8 cellular contexts compared by ENCODE assay signal in genomic region chr6:3456395-3456767, GRCh38. TPM values are rescaled to one million over a fixed set of nuclear protein-coding genes. Genes with fewer than 3 reads are reported as not detected.
DNase-seq lines count a peak whose midpoint lies in the region; ATAC-seq and TF ChIP-seq lines count a peak whose summit lies in the region.

No MANE protein-coding gene starts in this region.

- no peak for TF ChIP-seq POLR2A in breast epithelium (IDR thresholded peaks at IDR 0.05)

- peaks cover 7% of the 10 kb centered on the region for H3K4me1 Mint-ChIP-seq in MCF 10A (ENCODE audit: insufficient read depth, unreplicated experiment)
- peaks cover 5 to 7% of the 10 kb centered on the region in 2 donors for H3K4me1 Mint-ChIP-seq in stimulated activated naive B cell treated with anti-CD40 and anti-IgM and Interleukin-4, amounts not matched to agents 10 μg/mL and 1 μg/mL and 100 μg/mL, for 72 hours

- peak overlapping the region; percentile 52 to 86 (median 68) for H3K4me3 ChIP-seq in breast epithelium
- peak overlapping the region; percentile 47 for H3K4me3 ChIP-seq in NT2/D1 (ENCODE audit: insufficient read length, low read depth)

- no peaks in the 10 kb centered on the region for H3K9me3 Mint-ChIP-seq in MCF 10A (ENCODE audit: unreplicated experiment)
- no peaks in the 10 kb centered on the region for H3K9me3 Mint-ChIP-seq in stimulated activated naive B cell treated with anti-CD40 and anti-IgM and Interleukin-4, amounts not matched to agents 10 μg/mL and 1 μg/mL and 100 μg/mL, for 72 hours

- H3K36me3 ChIP-seq in breast epithelium (no peaks in the 10 kb centered on the region), NT2/D1 (ENCODE audit: insufficient read depth, insufficient read length, low read length) (peaks cover 5% of the 10 kb centered on the region)

- BruUV-seq in MCF 10A (replicated peaks; lab: Mats Ljungman, UMichigan) = no TSS peak

- H3K27me3 Mint-ChIP-seq in MCF 10A (ENCODE audit: insufficient read depth, unreplicated experiment) = no peaks in the 10 kb centered on the region
- H3K27me3 Mint-ChIP-seq in stimulated activated naive B cell treated with anti-CD40 and anti-IgM and Interleukin-4, amounts not matched to agents 10 μg/mL and 1 μg/mL and 100 μg/mL, for 72 hours = peaks cover 40 to 46% of the 10 kb centered on the region in 2 donors

- POLR2A ChIA-PET in MCF 10A (lab: Yijun Ruan, JAX) = interaction anchor here (0.7 to 5.2 kb wide), 12 partner anchors 9 to 175 kb away, joined by 3 to 42 read pairs (median 4); no protein-coding TSS in a partner anchor

- H3K4me1 ChIP-seq in breast epithelium (peaks cover 0 to 2% of the 10 kb centered on the region in 2 donors), NT2/D1 (ENCODE audit: insufficient read depth, insufficient read length) (peaks cover 3% of the 10 kb centered on the region)

- peaks cover 6% of the 10 kb centered on the region for H3K36me3 Mint-ChIP-seq in MCF 10A (ENCODE audit: insufficient read depth, unreplicated experiment)
- H3K36me3 Mint-ChIP-seq in stimulated activated naive B cell treated with anti-CD40 and anti-IgM and Interleukin-4, amounts not matched to agents 10 μg/mL and 1 μg/mL and 100 μg/mL, for 72 hours = no peaks in the 10 kb centered on the region

- TF ChIP-seq CTCF in breast epithelium (IDR thresholded peaks at IDR 0.05) (no peak), MCF 10A (IDR thresholded peaks at IDR 0.05; ENCODE audit: unreplicated experiment) (no peak)

- no peak overlapping the region for H3K27ac Mint-ChIP-seq in MCF 10A (ENCODE audit: low read depth, unreplicated experiment)
- no peak overlapping the region for H3K27ac Mint-ChIP-seq in stimulated activated naive B cell treated with anti-CD40 and anti-IgM and Interleukin-4, amounts not matched to agents 10 μg/mL and 1 μg/mL and 100 μg/mL, for 72 hours

- peak overlapping the region; percentile 80 for H3K9ac ChIP-seq in NT2/D1 (ENCODE audit: insufficient read length, low read depth)

- H3K4me3 Mint-ChIP-seq in MCF 10A (ENCODE audit: unreplicated experiment) = no peak overlapping the region
- H3K4me3 Mint-ChIP-seq in stimulated activated naive B cell treated with anti-CD40 and anti-IgM and Interleukin-4, amounts not matched to agents 10 μg/mL and 1 μg/mL and 100 μg/mL, for 72 hours = no peak overlapping the region

- peak; percentile 49 to 54 for ATAC-seq in stimulated activated naive B cell treated with anti-CD40 and anti-IgM and Interleukin-4, amounts not matched to agents 10 μg/mL and 1 μg/mL and 100 μg/mL, for 72 hours (replicated peaks)
- ATAC-seq in HG02571 (IDR thresholded peaks at IDR 0.05; ENCODE audit: unreplicated experiment) = no peak

- H3K27me3 ChIP-seq in breast epithelium = no peaks in the 10 kb centered on the region
- peaks cover 15% of the 10 kb centered on the region for H3K27me3 ChIP-seq in NT2/D1 (ENCODE audit: insufficient read depth, insufficient read length)

- H3K27ac ChIP-seq in breast epithelium = peak overlapping the region; percentile 74 to 82

- CTCF ChIA-PET in MCF 10A (lab: Yijun Ruan, JAX) = interaction anchor here (0.6 to 1.3 kb wide), 3 partner anchors 46 to 522 kb away, joined by 3 to 5 read pairs (median 4); no protein-coding TSS in a partner anchor

- no peaks in the 10 kb centered on the region for H3K9me3 ChIP-seq in breast epithelium
- H3K9me3 ChIP-seq in NT2/D1 (ENCODE audit: insufficient read depth, low read length) = no peaks in the 10 kb centered on the region

- intact Hi-C loops in breast epithelium (cut with DNase I; ENCODE audit: low total_unique reads) = no loop called here
- intact Hi-C loops in MCF 10A (cut with micrococcal nuclease) = loop anchor here (2.0 to 5.0 kb wide), 4 partner anchors 46 to 136 kb away; no protein-coding TSS in a partner anchor

- DNase-seq in breast epithelium (ENCODE audit: low spot score in 2 of 2) (no peak), MCF 10A (ENCODE audit: unreplicated experiment) (no peak), NT2/D1 (ENCODE audit: low read depth, low spot score) (no peak), germinal center (ENCODE audit: low spot score) (peak; percentile 61), SW480 (ENCODE audit: low spot score) (no peak), NCI-H1436 treated with DMSO at 0.1 percent for 48 hours (lab: John Stamatoyannopoulos, UW) (no peak)
- no peak for DNase-seq in stimulated activated naive B cell treated with anti-CD40 and anti-IgM and Interleukin-4, amounts not matched to agents 10 μg/mL and 1 μg/mL and 100 μg/mL, for 72 hours

RNA-seq across cellular contexts. Expression of gene SLC22A23, which starts 0.5 kb away (rescaled TPM):
- 10 to 100 TPM; 10.9 to 26.3 (median 22.9) TPM for total RNA-seq in breast epithelium
- 11.5 and 11.9 TPM in 2 replicates for total RNA-seq in MCF 10A (2022)
